11 cellular contexts compared by ENCODE assay signal in the genomic region with DNA sequence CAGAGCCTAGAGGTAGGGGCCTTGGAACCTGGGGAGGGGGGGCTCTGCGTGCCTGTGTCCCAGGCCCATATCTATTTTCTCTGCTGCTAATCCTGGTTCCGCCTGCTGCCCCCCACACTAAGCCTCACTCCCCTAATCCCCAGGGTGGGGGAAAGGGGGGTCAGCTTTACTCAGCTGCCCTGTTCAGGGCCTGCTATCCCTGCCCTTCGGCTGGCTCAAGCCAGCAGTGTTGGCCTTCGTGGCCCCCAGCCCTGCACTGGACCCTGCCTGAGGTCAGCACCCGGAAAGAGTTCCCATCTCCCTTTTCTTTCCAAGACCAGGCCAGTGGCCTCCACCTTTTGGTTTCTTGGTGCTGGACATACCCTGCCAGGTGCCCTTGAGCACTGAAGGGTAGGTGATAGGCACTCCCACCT. TPM values are rescaled to one million over a fixed set of nuclear protein-coding genes. Genes with fewer than 3 reads are reported as not detected.
A peak's percentile ranks its signal among the peaks of the same experiment; 100 is the strongest.
DNase-seq lines count a peak whose midpoint lies in the region; ATAC-seq and TF ChIP-seq lines count a peak whose summit lies in the region.
"Had no signal": no experiment of that assay in that cellular context is flagged by ENCODE, and none has a peak within 500 bp of the region (broad histone marks: within the 10 kb centered on the region; RNA-seq: fewer than 3 reads in every experiment).

No MANE protein-coding gene starts in this region.

- H3K36me3 ChIP-seq in heart left ventricle (peaks cover 0 to 19% (median 13%) of the 10 kb centered on the region in 9 donors), ascending aorta (peaks cover 13 to 22% of the 10 kb centered on the region in 2 donors), muscle layer of duodenum (ENCODE audit: control insufficient read depth in 1 of 2, insufficient read depth in 2 of 2, low read length in 2 of 2) (peaks cover 4 to 19% of the 10 kb centered on the region in 2 donors), transverse colon (peaks cover 0 to 12% (median 2%) of the 10 kb centered on the region in 4 donors), A673 (ENCODE audit: insufficient read depth, low read length, poor library complexity, severe bottlenecking) (peaks cover 9% of the 10 kb centered on the region)

- peak overlapping the region in 8 of 12 donors; percentile 6 to 97 (median 48) for H3K27ac ChIP-seq in heart left ventricle
- H3K27ac ChIP-seq in ascending aorta = peak overlapping the region; percentile 42 to 75
- peak overlapping the region; percentile 56 for H3K27ac ChIP-seq in muscle layer of duodenum (ENCODE audit: low read length)
- peak overlapping the region; percentile 96 to 100 (median 98) for H3K27ac ChIP-seq in transverse colon
- H3K27ac ChIP-seq in A673 (ENCODE audit: low read depth, low read length, poor library complexity, severe bottlenecking) = no peak overlapping the region

- no peak for TF ChIP-seq EP300 in transverse colon (IDR thresholded peaks at IDR 0.05; ENCODE audit: low read depth)

- POLR2A ChIA-PET in A673 (lab: Charles Lee; ENCODE audit: low non-redundant PET) = interaction anchor here (0.7 kb wide), 2 partner anchors 18 to 850 kb away, joined by 3 to 4 read pairs; partner anchors contain the start of gene LENEP

- BruUV-seq in A673 (replicated peaks; lab: Mats Ljungman, UMichigan) = no TSS peak

- TF ChIP-seq CTCF in heart left ventricle (IDR thresholded peaks at IDR 0.05) (no peak), ascending aorta (IDR thresholded peaks at IDR 0.05) (no peak), transverse colon (IDR thresholded peaks at IDR 0.05) (no peak), A673 (conservative IDR thresholded peaks at IDR 0.05; ENCODE audit: low read depth, low read length) (no peak)

- peaks cover 6 to 78% (median 48%) of the 10 kb centered on the region in 12 donors for H3K4me1 ChIP-seq in heart left ventricle
- peaks cover 11 to 45% of the 10 kb centered on the region in 2 donors for H3K4me1 ChIP-seq in ascending aorta
- H3K4me1 ChIP-seq in muscle layer of duodenum (ENCODE audit: control insufficient read depth in 1 of 2, insufficient read depth in 2 of 2, low read length in 2 of 2) = peaks cover 31 to 38% of the 10 kb centered on the region in 2 donors
- peaks cover 35 to 87% (median 74%) of the 10 kb centered on the region in 4 donors for H3K4me1 ChIP-seq in transverse colon
- peaks cover 6% of the 10 kb centered on the region for H3K4me1 ChIP-seq in A673 (ENCODE audit: insufficient read depth, low read length, poor library complexity, severe bottlenecking)

- no peaks in the 10 kb centered on the region for H3K27me3 ChIP-seq in heart left ventricle
- no peaks in the 10 kb centered on the region for H3K27me3 ChIP-seq in ascending aorta
- no peaks in the 10 kb centered on the region for H3K27me3 ChIP-seq in muscle layer of duodenum (ENCODE audit: low read depth, low read length)
- no peaks in the 10 kb centered on the region for H3K27me3 ChIP-seq in transverse colon
- no peaks in the 10 kb centered on the region for H3K27me3 ChIP-seq in A673 (replicated peaks; ENCODE audit: insufficient read depth, low read depth, low read length, poor library complexity)

- in situ Hi-C loops in transverse colon (cut with MboI; ENCODE audit: low pct_ligation_motif_present in 1 of 4, low pct_unique_long_range_greater_than_20kb in 1 of 4, low sequenced_read_pairs in 3 of 4) = no loop called here

- ATAC-seq in heart left ventricle = no peak
- no peak for ATAC-seq in Right ventricle myocardium superior (ENCODE audit: poor library complexity)

- DNase-seq in heart left ventricle = peak in 1 of 5 donors; percentile 20
- no peak for DNase-seq in Right ventricle myocardium superior
- DNase-seq in ascending aorta (ENCODE audit: low spot score in 2 of 2) = no peak
- no peak for DNase-seq in transverse colon
- no peak for DNase-seq in NCI-H2196 (lab: John Stamatoyannopoulos, UW; ENCODE audit: unreplicated experiment)
- no peak for DNase-seq in A673 (ENCODE audit: low spot score)
- no peak for DNase-seq in NCI-H1092 treated with DMSO at 0.1 percent for 48 hours (lab: John Stamatoyannopoulos, UW)
- DNase-seq: NCI-H1417 treated with DMSO at 0.1 percent for 48 hours; NK-92 treated with Interleukin-12 subunit alpha and Interleukin-12 subunit beta, amount 100 ng/mL, for 24 hours had no signal

- TF ChIP-seq POLR2A in heart left ventricle (IDR thresholded peaks at IDR 0.05) (no peak), transverse colon (IDR thresholded peaks at IDR 0.05) (no peak)

- H3K4me3 ChIP-seq in heart left ventricle (peak overlapping the region in 1 of 12 donors; percentile 59), ascending aorta (no peak overlapping the region), muscle layer of duodenum (ENCODE audit: low read depth in 1 of 2, low read length in 2 of 2) (no peak overlapping the region), transverse colon (peak overlapping the region in 1 of 4 donors; percentile 56), A673 (ENCODE audit: low read depth, low read length, poor library complexity, severe bottlenecking) (no peak overlapping the region)

- 68 to 79% (median 76%) methylated on average over 4 to 5 of the region's 5 CpGs for WGBS in heart left ventricle, 4 donors
- 76 to 79% methylated on average over 2 to 5 of the region's 5 CpGs for WGBS in transverse colon (ENCODE audit: low coverage in 1 of 2), 2 donors

- H3K9me3 ChIP-seq in heart left ventricle (no peaks in the 10 kb centered on the region), ascending aorta (no peaks in the 10 kb centered on the region), muscle layer of duodenum (ENCODE audit: control insufficient read depth in 1 of 2, low read length in 2 of 2) (no peaks in the 10 kb centered on the region), transverse colon (no peaks in the 10 kb centered on the region), A673 (ENCODE audit: low read depth, low read length, poor library complexity, severe bottlenecking) (no peaks in the 10 kb centered on the region)

- CTCF ChIA-PET in A673 (lab: Charles Lee) = interaction anchor here (0.6 kb wide), 1 partner anchor 42 kb away, joined by 3 read pairs; no protein-coding TSS in a partner anchor

- intact Hi-C loops in heart left ventricle (cut with DNase I) = loop anchor here in 2 of 10 donors (5.0 kb wide), 1 partner anchor 44 kb away; no protein-coding TSS in a partner anchor
- intact Hi-C loops in Right ventricle myocardium superior (cut with DNase I) = loop anchor here (10.0 kb wide), 1 partner anchor 106 kb away; no protein-coding TSS in a partner anchor
- intact Hi-C loops in ascending aorta (cut with DNase I) = no loop called here
- intact Hi-C loops in transverse colon (cut with DNase I; ENCODE audit: low total_unique reads) = no loop called here
- intact Hi-C loops in A673 (cut with micrococcal nuclease; ENCODE audit: unreplicated experiment) = no loop called here

RNA-seq across cellular contexts. Expression of gene ZBTB7B, which starts 8.4 kb away (rescaled TPM):
- total RNA-seq in heart left ventricle (10 to 100 TPM; 29.5 to 80.0 (median 46.6) TPM), Right ventricle myocardium superior (44.1 TPM), ascending aorta (83.1 TPM), transverse colon (100 to 1,000 TPM in 3 of 4 donors, 10 to 100 TPM in 1; 85.2 to 513 (median 272) TPM), A673 (2021) (19.2 and 21.8 TPM in 2 replicates)
- 100 to 1,000 TPM in 1 of 2 donors, 10 to 100 TPM in 1; 39.2 to 103 TPM for polyA plus RNA-seq in heart left ventricle

RNA-seq across cellular contexts. Expression of gene LENEP, which starts 17.6 kb away (rescaled TPM):
- not detected for total RNA-seq in heart left ventricle
- polyA plus RNA-seq in heart left ventricle = not detected
- total RNA-seq in Right ventricle myocardium superior = not detected
- not detected for total RNA-seq in ascending aorta
- not detected for total RNA-seq in transverse colon
- total RNA-seq in A673 (2021) = 1.4 and 1.7 TPM in 2 replicates

RNA-seq across cellular contexts. Expression of gene DCST2, which starts 22.6 kb away (rescaled TPM):
- under 1 TPM in 8 of 9 donors, not detected in 1; 0.14 to 0.62 (median 0.35) TPM for total RNA-seq in heart left ventricle
- under 1 TPM; 0.17 to 0.65 TPM for polyA plus RNA-seq in heart left ventricle
- 0.16 TPM for total RNA-seq in Right ventricle myocardium superior
- total RNA-seq in ascending aorta = 0.64 TPM
- total RNA-seq in transverse colon = 1 to 10 TPM in 3 of 4 donors, not detected in 1; 1.9 to 4.6 (median 4.5) TPM
- 0.21 TPM in 1 of 2 replicates, not detected in the other for total RNA-seq in A673 (2021)

RNA-seq across cellular contexts. Expression of gene DCST1, which starts 22.6 kb away (rescaled TPM):
- total RNA-seq in heart left ventricle = not detected
- not detected for polyA plus RNA-seq in heart left ventricle
- not detected for total RNA-seq in Right ventricle myocardium superior
- total RNA-seq in ascending aorta = not detected
- under 1 TPM in 2 of 4 donors, not detected in 2; 0.32 to 0.41 TPM for total RNA-seq in transverse colon
- total RNA-seq in A673 (2021) = not detected in 2 replicates
- total RNA-seq: T-helper 2 cell treated with Interferon-gamma antibody and Interleukin-4, amounts not matched to agents 100 ng/mL and 5 ng/mL, for 36 hours had no signal

RNA-seq across cellular contexts. Expression of gene FLAD1, which starts 27.9 kb away (rescaled TPM):
- 10 to 100 TPM; 19.4 to 35.0 (median 27.4) TPM for total RNA-seq in heart left ventricle
- 10 to 100 TPM; 22.3 to 50.7 TPM for polyA plus RNA-seq in heart left ventricle
- total RNA-seq in Right ventricle myocardium superior = 34.7 TPM
- 31.2 TPM for total RNA-seq in ascending aorta
- total RNA-seq in transverse colon = 10 to 100 TPM; 32.7 to 42.4 (median 36.0) TPM
- 82.4 and 84.2 TPM in 2 replicates for total RNA-seq in A673 (2021)
